ENCODE assay signal across 20 cellular contexts in the genomic region with DNA sequence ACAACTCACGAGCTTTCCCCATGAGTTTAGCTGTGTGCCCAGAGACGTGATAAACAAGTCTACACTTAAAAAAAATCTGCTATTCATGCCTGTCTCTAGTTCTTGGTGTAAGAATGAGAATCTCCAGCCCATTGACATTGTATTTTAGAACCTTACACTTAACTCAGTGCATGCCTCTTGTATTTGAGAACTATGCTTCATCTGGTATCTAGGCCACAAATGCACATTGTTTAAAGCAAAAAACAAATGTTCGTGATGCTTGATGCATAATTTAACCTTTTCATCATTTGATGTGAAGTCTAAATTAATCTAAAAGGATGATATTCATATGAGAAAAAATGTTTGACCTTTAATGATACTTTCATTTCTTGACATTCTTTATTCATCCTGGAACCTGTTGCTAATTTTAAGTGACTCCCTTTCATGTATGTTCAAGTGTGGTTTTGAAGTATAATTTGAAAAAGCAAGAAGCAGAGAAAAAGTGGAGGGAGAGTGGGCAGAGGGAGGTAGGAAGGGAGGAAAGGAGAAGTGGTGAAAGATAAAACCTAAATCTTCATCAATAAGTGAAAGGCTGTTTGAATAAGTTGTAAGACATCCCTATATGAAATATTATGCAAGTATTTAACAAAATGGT.
DNase-seq lines count a peak whose midpoint lies in the region; ATAC-seq and TF ChIP-seq lines count a peak whose summit lies in the region.
"Had no signal": no experiment of that assay in that cellular context is flagged by ENCODE, and none has a peak within 500 bp of the region (broad histone marks: within the 10 kb centered on the region; RNA-seq: fewer than 3 reads in every experiment).

No MANE protein-coding gene starts in this region.

- no peaks in the 10 kb centered on the region for H4K20me1 ChIP-seq in BLaER1

- peaks cover 5% of the 10 kb centered on the region for H3K27me3 Mint-ChIP-seq in activated CD8-positive, alpha-beta T cell treated with anti-CD3 and anti-CD28 coated beads for 36 hours
- no peaks in the 10 kb centered on the region for H3K27me3 Mint-ChIP-seq in activated CD8-positive, alpha-beta T cell treated with anti-CD3 and anti-CD28 coated beads, Interleukin-2, amount 10 ng/mL, durations not matched to agents 7 days and 5 days (ENCODE audit: low read depth)
- peaks cover 1% of the 10 kb centered on the region for H3K27me3 Mint-ChIP-seq in activated T-helper 1 cell treated with anti-CD3 and anti-CD28 coated beads, Interleukin-12 subunit alpha, Interleukin-12 subunit beta, Interleukin-2, Interleukin-4 antibody, amounts not matched to agents 30 ng/mL and 10 ng/mL and 1 ng/mL, durations not matched to agents 14 hours and 24 hours and 36 hours (ENCODE audit: insufficient read depth)
- H3K27me3 Mint-ChIP-seq: CD4-positive, alpha-beta memory T cell had no signal

- intact Hi-C loops in activated CD8-positive, alpha-beta T cell treated with anti-CD3 and anti-CD28 coated beads for 36 hours (cut with micrococcal nuclease): no loop called here
- intact Hi-C loops in activated T-helper 1 cell treated with anti-CD3 and anti-CD28 coated beads, Interleukin-12 subunit alpha, Interleukin-12 subunit beta, Interleukin-2, Interleukin-4 antibody, amounts not matched to agents 30 ng/mL and 10 ng/mL and 1 ng/mL, durations not matched to agents 14 hours and 24 hours and 36 hours (cut with micrococcal nuclease): no loop called here

- no peaks in the 10 kb centered on the region for H3K27me3 ChIP-seq in BLaER1
- H3K27me3 ChIP-seq: MG63 had no signal

- no peaks in the 10 kb centered on the region for H3K36me3 Mint-ChIP-seq in activated CD8-positive, alpha-beta T cell treated with anti-CD3 and anti-CD28 coated beads for 36 hours (ENCODE audit: low read depth)
- no peaks in the 10 kb centered on the region for H3K36me3 Mint-ChIP-seq in activated CD8-positive, alpha-beta T cell treated with anti-CD3 and anti-CD28 coated beads, Interleukin-2, amount 10 ng/mL, durations not matched to agents 7 days and 5 days (ENCODE audit: low read depth)
- H3K36me3 Mint-ChIP-seq in activated T-helper 1 cell treated with anti-CD3 and anti-CD28 coated beads, Interleukin-12 subunit alpha, Interleukin-12 subunit beta, Interleukin-2, Interleukin-4 antibody, amounts not matched to agents 30 ng/mL and 10 ng/mL and 1 ng/mL, durations not matched to agents 14 hours and 24 hours and 36 hours (ENCODE audit: low read depth): no peaks in the 10 kb centered on the region
- H3K36me3 Mint-ChIP-seq: CD4-positive, alpha-beta memory T cell had no signal

- no peaks in the 10 kb centered on the region for H3K9me3 ChIP-seq in BLaER1
- H3K9me3 ChIP-seq: HAP-1, MG63 had no signal

- H3K4me1 Mint-ChIP-seq in activated CD8-positive, alpha-beta T cell treated with anti-CD3 and anti-CD28 coated beads for 36 hours (ENCODE audit: low read depth): peaks cover 27% of the 10 kb centered on the region
- H3K4me1 Mint-ChIP-seq in activated CD8-positive, alpha-beta T cell treated with anti-CD3 and anti-CD28 coated beads, Interleukin-2, amount 10 ng/mL, durations not matched to agents 7 days and 5 days (ENCODE audit: low read depth): no peaks in the 10 kb centered on the region
- peaks cover 36% of the 10 kb centered on the region for H3K4me1 Mint-ChIP-seq in activated T-helper 1 cell treated with anti-CD3 and anti-CD28 coated beads, Interleukin-12 subunit alpha, Interleukin-12 subunit beta, Interleukin-2, Interleukin-4 antibody, amounts not matched to agents 30 ng/mL and 10 ng/mL and 1 ng/mL, durations not matched to agents 14 hours and 24 hours and 36 hours (ENCODE audit: low read depth)
- H3K4me1 Mint-ChIP-seq: CD4-positive, alpha-beta memory T cell had no signal

- no peaks in the 10 kb centered on the region for H3K9me3 Mint-ChIP-seq in activated CD8-positive, alpha-beta T cell treated with anti-CD3 and anti-CD28 coated beads for 36 hours
- H3K9me3 Mint-ChIP-seq in activated CD8-positive, alpha-beta T cell treated with anti-CD3 and anti-CD28 coated beads, Interleukin-2, amount 10 ng/mL, durations not matched to agents 7 days and 5 days (ENCODE audit: insufficient read depth): no peaks in the 10 kb centered on the region
- H3K9me3 Mint-ChIP-seq in activated T-helper 1 cell treated with anti-CD3 and anti-CD28 coated beads, Interleukin-12 subunit alpha, Interleukin-12 subunit beta, Interleukin-2, Interleukin-4 antibody, amounts not matched to agents 30 ng/mL and 10 ng/mL and 1 ng/mL, durations not matched to agents 14 hours and 24 hours and 36 hours: peaks cover 6% of the 10 kb centered on the region
- H3K9me3 Mint-ChIP-seq: CD4-positive, alpha-beta memory T cell had no signal

- no peak overlapping the region for H3K4me3 ChIP-seq in BLaER1
- H3K4me3 ChIP-seq: GM23248, HAP-1, K562, MG63 had no signal

- H3K4me3 Mint-ChIP-seq in activated CD8-positive, alpha-beta T cell treated with anti-CD3 and anti-CD28 coated beads for 36 hours: no peak overlapping the region
- H3K4me3 Mint-ChIP-seq in activated CD8-positive, alpha-beta T cell treated with anti-CD3 and anti-CD28 coated beads, Interleukin-2, amount 10 ng/mL, durations not matched to agents 7 days and 5 days: no peak overlapping the region
- H3K4me3 Mint-ChIP-seq in activated T-helper 1 cell treated with anti-CD3 and anti-CD28 coated beads, Interleukin-12 subunit alpha, Interleukin-12 subunit beta, Interleukin-2, Interleukin-4 antibody, amounts not matched to agents 30 ng/mL and 10 ng/mL and 1 ng/mL, durations not matched to agents 14 hours and 24 hours and 36 hours: no peak overlapping the region
- H3K4me3 Mint-ChIP-seq: CD4-positive, alpha-beta memory T cell had no signal

- ATAC-seq in activated CD8-positive, alpha-beta T cell treated with anti-CD3 and anti-CD28 coated beads for 36 hours: peak; percentile 42
- no peak for ATAC-seq in activated CD8-positive, alpha-beta T cell treated with anti-CD3 and anti-CD28 coated beads, Interleukin-2, amount 10 ng/mL, durations not matched to agents 7 days and 5 days
- peak; percentile 48 for ATAC-seq in stimulated activated naive CD8-positive, alpha-beta T cell treated with anti-CD3 and anti-CD28 coated beads, Interleukin-15, Interleukin-2, amounts not matched to agents 100 U/mL and 50 U/mL, for 24 hours
- ATAC-seq: HepG2, K562 had no signal

- peak overlapping the region; percentile 76 for H3K4me2 ChIP-seq in BLaER1

- DNase-seq in activated CD8-positive, alpha-beta T cell treated with anti-CD3 and anti-CD28 coated beads for 36 hours: no peak
- no peak for DNase-seq in activated CD8-positive, alpha-beta T cell treated with anti-CD3 and anti-CD28 coated beads, Interleukin-2, amount 10 ng/mL, durations not matched to agents 7 days and 5 days
- DNase-seq in activated T-helper 1 cell treated with anti-CD3 and anti-CD28 coated beads, Interleukin-12 subunit alpha, Interleukin-12 subunit beta, Interleukin-2, Interleukin-4 antibody, amounts not matched to agents 30 ng/mL and 10 ng/mL and 1 ng/mL, durations not matched to agents 14 hours and 24 hours and 36 hours (ENCODE audit: low spot score): no peak
- DNase-seq in stimulated activated naive CD8-positive, alpha-beta T cell treated with anti-CD3 and anti-CD28 coated beads, Interleukin-15, Interleukin-2, amounts not matched to agents 100 U/mL and 50 U/mL, for 24 hours: no peak
- DNase-seq in activated effector memory CD4-positive, alpha-beta T cell treated with Interleukin-2 at 50 U/mL for 16 hours: no peak
- DNase-seq in stimulated activated naive CD4-positive, alpha-beta T cell (lab: John Stamatoyannopoulos, UW): no peak
- DNase-seq: CD4-positive, alpha-beta memory T cell; DND-41; GM23248; MG63; NCI-H1417; NCI-H1694 treated with DMSO at 0.1 percent for 48 hours; NCI-H2081 treated with DMSO at 0.1 percent for 48 hours; NCI-H446; NCI-H526 treated with DMSO at 0.1 percent for 48 hours; OCI-M1 had no signal

- H3K27ac Mint-ChIP-seq in activated CD8-positive, alpha-beta T cell treated with anti-CD3 and anti-CD28 coated beads for 36 hours: peak overlapping the region; percentile 74
- H3K27ac Mint-ChIP-seq in activated CD8-positive, alpha-beta T cell treated with anti-CD3 and anti-CD28 coated beads, Interleukin-2, amount 10 ng/mL, durations not matched to agents 7 days and 5 days: no peak overlapping the region
- H3K27ac Mint-ChIP-seq in activated T-helper 1 cell treated with anti-CD3 and anti-CD28 coated beads, Interleukin-12 subunit alpha, Interleukin-12 subunit beta, Interleukin-2, Interleukin-4 antibody, amounts not matched to agents 30 ng/mL and 10 ng/mL and 1 ng/mL, durations not matched to agents 14 hours and 24 hours and 36 hours: peak overlapping the region; percentile 75
- H3K27ac Mint-ChIP-seq: CD4-positive, alpha-beta memory T cell had no signal

- POLR2A ChIA-PET in activated CD8-positive, alpha-beta T cell treated with anti-CD3 and anti-CD28 coated beads for 36 hours (lab: Charles Lee): no interaction called here
- POLR2A ChIA-PET in activated CD8-positive, alpha-beta T cell treated with anti-CD3 and anti-CD28 coated beads, Interleukin-2, amount 10 ng/mL, durations not matched to agents 7 days and 5 days (lab: Charles Lee): no interaction called here

- no peaks in the 10 kb centered on the region for H3K36me3 ChIP-seq in BLaER1
- H3K36me3 ChIP-seq: HAP-1, MG63 had no signal

- no peak for TF ChIP-seq CTCF in activated CD8-positive, alpha-beta T cell treated with anti-CD3 and anti-CD28 coated beads for 36 hours (IDR thresholded peaks at IDR 0.05)

- CTCF ChIA-PET in activated CD8-positive, alpha-beta T cell treated with anti-CD3 and anti-CD28 coated beads for 36 hours (lab: Charles Lee): no interaction called here
- CTCF ChIA-PET in activated CD8-positive, alpha-beta T cell treated with anti-CD3 and anti-CD28 coated beads, Interleukin-2, amount 10 ng/mL, durations not matched to agents 7 days and 5 days (lab: Charles Lee): no interaction called here

- H3K27ac ChIP-seq in BLaER1: no peak overlapping the region
- H3K27ac ChIP-seq: GM23248 had no signal

- H3K4me1 ChIP-seq in BLaER1: peaks cover 23% of the 10 kb centered on the region
- H3K4me1 ChIP-seq: HAP-1 had no signal

- no peak overlapping the region for H3K9ac ChIP-seq in BLaER1
- H3K9ac ChIP-seq: GM23248 had no signal
